28 cellular contexts compared by ENCODE assay signal in the genomic region with DNA sequence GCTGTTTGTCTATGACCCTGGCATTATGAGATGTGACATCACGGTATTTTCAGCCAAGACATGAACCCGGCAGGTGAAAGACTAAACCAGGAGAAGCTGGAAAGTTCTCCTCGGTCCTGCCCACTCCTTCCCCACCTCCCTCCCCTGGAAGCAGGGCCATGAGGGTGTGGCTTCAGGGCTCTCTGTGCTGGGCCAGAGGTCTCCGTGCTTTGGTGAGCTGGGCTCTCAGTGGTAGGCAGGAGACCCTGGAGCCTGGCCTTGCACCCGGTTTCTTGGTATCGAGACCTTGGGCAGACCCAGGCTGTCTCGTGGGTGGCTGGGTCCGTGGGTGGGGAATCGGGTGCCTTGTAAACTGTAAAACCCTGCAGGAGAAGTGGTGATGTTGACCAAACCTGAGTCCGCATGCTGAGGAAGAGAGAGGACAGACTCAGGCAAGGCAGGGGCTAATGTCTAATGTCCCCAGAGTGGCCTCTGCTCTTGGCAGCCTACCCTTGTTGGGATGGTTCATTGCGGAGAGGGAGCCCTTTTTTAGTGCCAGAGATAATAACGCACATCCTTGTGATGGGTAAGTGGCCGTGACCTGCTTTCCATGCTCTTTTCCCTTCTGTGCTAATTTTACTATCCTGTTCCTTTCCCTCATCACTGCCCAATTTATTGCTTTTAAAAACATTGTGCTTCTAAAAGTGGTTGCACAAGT. TPM values are rescaled to one million over a fixed set of nuclear protein-coding genes. Genes with fewer than 3 reads are reported as not detected.
"Had no signal": no experiment of that assay in that cellular context is flagged by ENCODE, and none has a peak within 500 bp of the region (broad histone marks: within the 10 kb centered on the region; RNA-seq: fewer than 3 reads in every experiment).

No MANE protein-coding gene starts in this region.

- H3K27me3 ChIP-seq: adrenal gland, SJSA1 had no signal

- H3K4me3 Mint-ChIP-seq: activated CD8-positive, alpha-beta T cell treated with anti-CD3 and anti-CD28 coated beads, Interleukin-2, amount 10 ng/mL, durations not matched to agents 7 days and 5 days; activated naive CD8-positive, alpha-beta T cell treated with anti-CD3 and anti-CD28 coated beads, Interleukin-2, amount 10 ng/mL, durations not matched to agents 7 days and 5 days; T-helper 2 cell treated with Interferon-gamma antibody and Interleukin-4, amounts not matched to agents 5 μg/mL and 100 μg/mL, for 36 hours; WTC11 had no signal

- DNase-seq: activated CD4-positive, alpha-beta T cell treated with anti-CD3 and anti-CD28 coated beads for 48 hours; activated CD4-positive, alpha-beta T cell treated with anti-CD3 and anti-CD28 coated beads, Interleukin-2, amount 50 U/mL, for 4 hours; activated CD4-positive, CD25-positive, alpha-beta regulatory T cell treated with anti-CD3 and anti-CD28 coated beads, Interleukin-2, amount 50 U/mL, for 72 hours; activated CD8-positive, alpha-beta memory T cell treated with anti-CD3 and anti-CD28 coated beads, Interleukin-2, amount 50 U/mL, for 48 hours; activated CD8-positive, alpha-beta T cell treated with anti-CD3 and anti-CD28 coated beads, Interleukin-2, amount 10 ng/mL, durations not matched to agents 7 days and 5 days; activated naive CD4-positive, alpha-beta T cell treated with anti-CD3 and anti-CD28 coated beads, Interleukin-2, amount 50 U/mL, for 16 hours; activated naive CD8-positive, alpha-beta T cell treated with anti-CD3 and anti-CD28 coated beads, Interleukin-2, amount 10 ng/mL, durations not matched to agents 7 days and 5 days; activated T-cell treated with anti-CD3 and anti-CD28 coated beads, Interleukin-2, amount 50 U/mL, for 1 hour; anterior cingulate cortex; Kasumi-1; KBM-7; NCI-H146; NCI-H187 treated with DMSO at 0.1 percent for 48 hours; NCI-H2107; NCI-H226; NCI-H774; NK-92 treated with Interleukin-12 subunit alpha and Interleukin-12 subunit beta, amount 100 ng/mL, for 24 hours; OCI-M1; RPMI8226; SHP77; SW 1271 had no signal

- H3K27ac ChIP-seq: adrenal gland, SJSA1 had no signal

- H3K27ac Mint-ChIP-seq: activated CD8-positive, alpha-beta T cell treated with anti-CD3 and anti-CD28 coated beads, Interleukin-2, amount 10 ng/mL, durations not matched to agents 7 days and 5 days; activated naive CD8-positive, alpha-beta T cell treated with anti-CD3 and anti-CD28 coated beads, Interleukin-2, amount 10 ng/mL, durations not matched to agents 7 days and 5 days; T-helper 2 cell treated with Interferon-gamma antibody and Interleukin-4, amounts not matched to agents 5 μg/mL and 100 μg/mL, for 36 hours; WTC11 had no signal

- ATAC-seq: activated CD8-positive, alpha-beta T cell treated with anti-CD3 and anti-CD28 coated beads, Interleukin-2, amount 10 ng/mL, durations not matched to agents 7 days and 5 days; Panc1; SK-N-SH treated with all-trans-retinoic acid at 6 μM for 48 hours had no signal

- H3K4me1 ChIP-seq: adrenal gland had no signal

- H3K4me3 ChIP-seq: adrenal gland, SJSA1 had no signal

- H3K27me3 Mint-ChIP-seq: activated naive CD8-positive, alpha-beta T cell treated with anti-CD3 and anti-CD28 coated beads, Interleukin-2, amount 10 ng/mL, durations not matched to agents 7 days and 5 days had no signal

RNA-seq across cellular contexts. Expression of gene PARVG, which starts 48.6 kb away (rescaled TPM):
- total RNA-seq: NCI-H460, SJSA1 had no signal
